In the genomic region with DNA sequence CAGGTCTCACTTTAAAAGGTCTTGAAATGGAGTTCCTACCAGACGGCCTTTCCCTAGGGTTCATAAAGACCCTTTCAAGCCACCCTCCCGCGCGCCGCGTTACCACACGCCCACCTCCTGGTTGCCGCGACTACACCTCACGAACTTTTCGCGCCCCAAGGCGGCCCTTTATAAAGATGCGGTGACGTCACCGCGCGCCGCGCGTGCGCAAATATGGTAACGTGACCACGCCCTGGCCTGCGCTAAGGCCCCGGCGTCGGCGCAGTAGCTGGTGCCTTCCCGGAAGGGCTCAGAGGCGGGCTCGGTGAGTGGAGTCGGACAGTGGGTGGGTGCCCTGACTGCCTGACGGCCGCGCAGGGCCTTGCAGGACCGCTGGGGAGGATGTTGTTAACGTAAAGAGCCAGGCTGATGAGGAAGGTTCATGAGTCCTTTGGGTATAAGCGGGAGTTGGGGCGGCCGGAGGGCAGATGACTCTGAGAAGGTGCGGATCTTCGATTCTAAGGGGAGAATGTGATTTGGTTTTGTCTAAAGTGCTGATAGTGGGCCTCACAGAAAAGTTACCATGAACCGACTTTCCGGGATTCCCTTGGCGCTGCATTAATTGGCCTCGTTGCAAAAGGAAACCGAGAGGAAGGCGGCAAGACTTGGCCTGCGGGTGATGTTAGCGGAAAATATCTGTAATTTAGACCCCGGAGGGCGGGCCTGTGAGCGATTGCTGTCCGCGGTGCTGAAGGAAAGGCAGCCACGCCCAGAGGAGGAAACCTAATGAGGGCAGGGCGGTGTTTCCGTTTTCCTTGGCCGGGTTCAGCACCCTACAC, we compare ENCODE assay signal across 8 cellular contexts. TPM values are rescaled to one million over a fixed set of nuclear protein-coding genes. Genes with fewer than 3 reads are reported as not detected.
DNase-seq lines count a peak whose midpoint lies in the region; ATAC-seq and TF ChIP-seq lines count a peak whose summit lies in the region.

No MANE protein-coding gene starts in this region.

- H3K9me3 ChIP-seq in gastroesophageal sphincter (no peaks in the 10 kb centered on the region), neuron (ENCODE audit: low read length) (peaks cover 3% of the 10 kb centered on the region), stomach smooth muscle (ENCODE audit: control insufficient read depth in 2 of 2, low read length in 2 of 2) (no peaks in the 10 kb centered on the region)

- H3K4me3 ChIP-seq in AG10803 (ENCODE audit: low read length): peak overlapping the region; percentile 78
- peak overlapping the region; percentile 39 to 61 for H3K4me3 ChIP-seq in gastroesophageal sphincter
- peak overlapping the region; percentile 59 for H3K4me3 ChIP-seq in neuron (ENCODE audit: low read length)
- H3K4me3 ChIP-seq in stomach smooth muscle (ENCODE audit: low read length in 2 of 2): peak overlapping the region; percentile 78 to 94

- DNase-seq in AG10803 (ENCODE audit: low read depth): peak; percentile 81
- peak; percentile 87 for DNase-seq in RPMI7951 (ENCODE audit: low read depth)
- DNase-seq in activated naive CD4-positive, alpha-beta T cell treated with anti-CD3 and anti-CD28 coated beads, Interleukin-2, amount 10 ng/mL, durations not matched to agents 7 days and 5 days: peak; percentile 70

- peak overlapping the region in 3 of 4 donors; percentile 75 to 79 (median 79) for H3K27ac ChIP-seq in gastroesophageal sphincter
- peak overlapping the region; percentile 50 for H3K27ac ChIP-seq in stomach smooth muscle (ENCODE audit: low read length)

- H3K27me3 Mint-ChIP-seq in activated naive CD4-positive, alpha-beta T cell treated with anti-CD3 and anti-CD28 coated beads, Interleukin-2, amount 10 ng/mL, durations not matched to agents 7 days and 5 days: peaks cover 15% of the 10 kb centered on the region

- H3K36me3 Mint-ChIP-seq in activated naive CD4-positive, alpha-beta T cell treated with anti-CD3 and anti-CD28 coated beads, Interleukin-2, amount 10 ng/mL, durations not matched to agents 7 days and 5 days: peaks cover 9% of the 10 kb centered on the region

- H3K27ac Mint-ChIP-seq in activated naive CD4-positive, alpha-beta T cell treated with anti-CD3 and anti-CD28 coated beads, Interleukin-2, amount 10 ng/mL, durations not matched to agents 7 days and 5 days: peak overlapping the region; percentile 89

- peak overlapping the region; percentile 79 for H3K4me3 Mint-ChIP-seq in activated naive CD4-positive, alpha-beta T cell treated with anti-CD3 and anti-CD28 coated beads, Interleukin-2, amount 10 ng/mL, durations not matched to agents 7 days and 5 days

- peak in 1 of 2 donors; percentile 22 for TF ChIP-seq POLR2A in gastroesophageal sphincter (IDR thresholded peaks at IDR 0.05)

- H3K9ac ChIP-seq in stomach smooth muscle (ENCODE audit: low read length in 2 of 2): peak overlapping the region; percentile 60 to 68

- TF ChIP-seq EP300 in gastroesophageal sphincter (IDR thresholded peaks at IDR 0.05): no peak

- H3K4me1 Mint-ChIP-seq in activated naive CD4-positive, alpha-beta T cell treated with anti-CD3 and anti-CD28 coated beads, Interleukin-2, amount 10 ng/mL, durations not matched to agents 7 days and 5 days: peaks cover 15% of the 10 kb centered on the region

- H3K4me1 ChIP-seq in gastroesophageal sphincter (peaks cover 0 to 16% (median 0%) of the 10 kb centered on the region in 3 donors), neuron (ENCODE audit: insufficient read depth, low read length) (no peaks in the 10 kb centered on the region), stomach smooth muscle (ENCODE audit: control insufficient read depth, insufficient read depth, low read length) (no peaks in the 10 kb centered on the region)

- CTCF ChIA-PET in activated naive CD4-positive, alpha-beta T cell treated with anti-CD3 and anti-CD28 coated beads, Interleukin-2, amount 10 ng/mL, durations not matched to agents 7 days and 5 days (lab: Charles Lee): no interaction called here

- 4 to 18% methylated on average over 5 to 24 of the region's 60 CpGs for WGBS in gastroesophageal sphincter (ENCODE audit: low coverage in 1 of 2), 2 donors

- no peak for TF ChIP-seq CTCF in AG10803 (conservative IDR thresholded peaks at IDR 0.05; ENCODE audit: low read length)
- no peak for TF ChIP-seq CTCF in gastroesophageal sphincter (IDR thresholded peaks at IDR 0.05)

- peak overlapping the region; percentile 90 for H2AFZ ChIP-seq in neuron (ENCODE audit: low read depth, low read length)

- no peaks in the 10 kb centered on the region for H3K27me3 ChIP-seq in gastroesophageal sphincter
- no peaks in the 10 kb centered on the region for H3K27me3 ChIP-seq in neuron (ENCODE audit: insufficient read depth, low read length)
- peaks cover 0 to 3% of the 10 kb centered on the region in 2 donors for H3K27me3 ChIP-seq in stomach smooth muscle (ENCODE audit: control insufficient read depth in 1 of 2, insufficient read depth in 2 of 2, low read length in 2 of 2)

- H3K36me3 ChIP-seq in gastroesophageal sphincter: peaks cover 0 to 23% of the 10 kb centered on the region in 2 donors
- peaks cover 27% of the 10 kb centered on the region for H3K36me3 ChIP-seq in neuron (ENCODE audit: insufficient read depth, low read length)
- no peaks in the 10 kb centered on the region for H3K36me3 ChIP-seq in stomach smooth muscle (ENCODE audit: control insufficient read depth in 2 of 2, insufficient read depth in 2 of 2, low read length in 2 of 2)

- ATAC-seq in GM19372 (IDR thresholded peaks at IDR 0.05; ENCODE audit: low read depth, unreplicated experiment) (peak; percentile 88), HG03558 (IDR thresholded peaks at IDR 0.05; ENCODE audit: extremely low read depth, unreplicated experiment) (peak; percentile 93), gastroesophageal sphincter (peak; percentile 97)

- peaks cover 12% of the 10 kb centered on the region for H3K9me3 Mint-ChIP-seq in activated naive CD4-positive, alpha-beta T cell treated with anti-CD3 and anti-CD28 coated beads, Interleukin-2, amount 10 ng/mL, durations not matched to agents 7 days and 5 days

RNA-seq across cellular contexts. Expression of a gene that starts 54.4 kb away (rescaled TPM):
- total RNA-seq in RPMI7951 (2014; rRNA removed; shearing (Covaris generic)): not detected in 2 replicates
- total RNA-seq in gastroesophageal sphincter: not detected

Comparison
In these comparisons a context has a peak if more than half of its experiments do, and no peak if none do; other contexts are left out.
1. Peak in every context shown above with its lines: DNase-seq, ATAC-seq, H3K4me3 ChIP-seq and H3K27ac ChIP-seq.